In the genomic region with DNA sequence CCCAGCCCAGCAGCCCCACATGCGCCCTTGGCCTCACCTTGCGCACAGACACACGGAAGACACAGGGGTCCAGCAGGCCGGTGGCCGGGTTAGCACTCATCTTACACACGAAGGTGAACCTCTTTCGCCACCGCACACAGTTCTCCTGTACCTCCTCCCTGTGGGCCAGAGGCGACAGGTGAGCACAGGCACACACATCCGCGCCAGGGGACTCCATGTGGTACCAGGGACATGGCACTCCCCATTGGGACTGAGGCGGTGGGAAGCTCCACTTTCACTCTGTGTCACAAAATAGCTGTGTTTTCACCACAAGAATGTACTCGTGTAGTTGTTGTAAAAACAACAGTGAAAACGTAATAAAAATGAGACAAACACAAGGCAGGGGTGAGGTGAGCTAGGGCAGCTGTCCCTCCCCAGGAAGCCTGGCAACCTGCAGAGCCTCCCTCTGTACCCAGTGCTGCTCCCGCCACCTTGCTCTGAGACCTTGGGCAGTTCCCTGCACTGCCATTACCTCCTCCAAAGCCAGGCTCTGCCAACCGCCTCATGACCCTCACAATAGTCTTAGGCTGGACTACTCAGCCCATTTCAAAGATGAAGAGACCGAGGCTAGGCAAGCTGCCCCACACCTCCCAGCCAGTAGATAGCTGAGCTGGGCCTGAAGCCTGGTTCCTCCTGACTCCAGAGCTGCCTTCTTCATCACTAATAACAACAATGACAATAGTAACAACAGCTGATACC, we compare ENCODE assay signal across 9 cellular contexts. TPM values are rescaled to one million over a fixed set of nuclear protein-coding genes. Genes with fewer than 3 reads are reported as not detected.
DNase-seq lines count a peak whose midpoint lies in the region; ATAC-seq and TF ChIP-seq lines count a peak whose summit lies in the region.
"Had no signal": no experiment of that assay in that cellular context is flagged by ENCODE, and none has a peak within 500 bp of the region (broad histone marks: within the 10 kb centered on the region; RNA-seq: fewer than 3 reads in every experiment).

No MANE protein-coding gene starts in this region.

- H3K27ac ChIP-seq in CD4-positive, CD25-positive, alpha-beta regulatory T cell (ENCODE audit: insufficient read depth, low read length, poor library complexity, severe bottlenecking): peak overlapping the region; percentile 66

- H3K36me3 Mint-ChIP-seq in CD4-positive, CD25-positive, alpha-beta regulatory T cell: peaks cover 22% of the 10 kb centered on the region
- peaks cover 2% of the 10 kb centered on the region for H3K36me3 Mint-ChIP-seq in T-helper 17 cell (ENCODE audit: low read depth)

- peak in 1 of 3 donors; percentile 54 for DNase-seq in CD4-positive, CD25-positive, alpha-beta regulatory T cell
- DNase-seq in T-helper 17 cell: no peak
- no peak for DNase-seq in NCI-H187 treated with DMSO at 0.1 percent for 48 hours (lab: John Stamatoyannopoulos, UW)
- DNase-seq: foreskin melanocyte; NCI-H774; stimulated activated CD4-positive, alpha-beta T cell treated with anti-CD3 and anti-CD28 coated beads, Interleukin-2, amount 100 ng/mL, for 24 hours had no signal

- H3K4me3 Mint-ChIP-seq in CD4-positive, CD25-positive, alpha-beta regulatory T cell: peak overlapping the region; percentile 72 to 83 (median 80)
- H3K4me3 Mint-ChIP-seq in T-helper 17 cell: peak overlapping the region; percentile 57

- H3K36me3 ChIP-seq in CD4-positive, CD25-positive, alpha-beta regulatory T cell (ENCODE audit: control insufficient read depth, insufficient read depth, low read length): peaks cover 44% of the 10 kb centered on the region
- H3K36me3 ChIP-seq in iPS-15b (ENCODE audit: control insufficient read depth, insufficient read depth, low read length): peaks cover 3% of the 10 kb centered on the region

- H3K27me3 ChIP-seq in CD4-positive, CD25-positive, alpha-beta regulatory T cell (ENCODE audit: control insufficient read depth, insufficient read depth, low read length): no peaks in the 10 kb centered on the region
- no peaks in the 10 kb centered on the region for H3K27me3 ChIP-seq in iPS-15b (ENCODE audit: control insufficient read depth, insufficient read depth, low read length)

- H3K27me3 Mint-ChIP-seq in CD4-positive, CD25-positive, alpha-beta regulatory T cell: no peaks in the 10 kb centered on the region
- H3K27me3 Mint-ChIP-seq in T-helper 17 cell: no peaks in the 10 kb centered on the region

- H3K4me3 ChIP-seq in CD4-positive, CD25-positive, alpha-beta regulatory T cell (ENCODE audit: low read depth, low read length): peak overlapping the region; percentile 41
- no peak overlapping the region for H3K4me3 ChIP-seq in iPS-15b (ENCODE audit: low read depth, low read length)

- peaks cover 91% of the 10 kb centered on the region for H3K4me1 ChIP-seq in CD4-positive, CD25-positive, alpha-beta regulatory T cell (ENCODE audit: control insufficient read depth, insufficient read depth, low read length, poor library complexity, severe bottlenecking)
- peaks cover 11% of the 10 kb centered on the region for H3K4me1 ChIP-seq in iPS-15b (ENCODE audit: control insufficient read depth, insufficient read depth, low read length)

- H3K9me3 Mint-ChIP-seq in CD4-positive, CD25-positive, alpha-beta regulatory T cell: no peaks in the 10 kb centered on the region

- peak overlapping the region; percentile 63 to 92 (median 83) for H3K27ac Mint-ChIP-seq in CD4-positive, CD25-positive, alpha-beta regulatory T cell
- H3K27ac Mint-ChIP-seq in T-helper 17 cell: peak overlapping the region; percentile 93

- H3K4me1 Mint-ChIP-seq in CD4-positive, CD25-positive, alpha-beta regulatory T cell: peaks cover 19 to 92% (median 57%) of the 10 kb centered on the region in 4 donors
- peaks cover 45% of the 10 kb centered on the region for H3K4me1 Mint-ChIP-seq in T-helper 17 cell

- ATAC-seq in CD4-positive, CD25-positive, alpha-beta regulatory T cell (ENCODE audit: low read depth in 2 of 2): peak in 1 of 2 donors; percentile 9
- ATAC-seq in T-helper 17 cell (no peak), HG02798 (IDR thresholded peaks at IDR 0.05; ENCODE audit: poor library complexity, unreplicated experiment) (no peak), SK-N-SH treated with all-trans-retinoic acid at 6 μM for 48 hours (no peak)

- peak overlapping the region; percentile 54 for H3K9ac ChIP-seq in iPS-15b (ENCODE audit: low read depth, low read length)

- H3K9me3 ChIP-seq in CD4-positive, CD25-positive, alpha-beta regulatory T cell (ENCODE audit: control insufficient read depth in 2 of 2, low read length in 2 of 2): no peaks in the 10 kb centered on the region
- H3K9me3 ChIP-seq in T-helper 17 cell (ENCODE audit: control insufficient read depth, low read length, poor library complexity, severe bottlenecking) (no peaks in the 10 kb centered on the region), iPS-15b (ENCODE audit: control insufficient read depth, insufficient read depth, low read length) (no peaks in the 10 kb centered on the region)

TF ChIP-seq in SK-N-SH treated with all-trans-retinoic acid at 6 μM for 48 hours, 23 proteins besides CTCF, POLR2A, EP300 and RAD21:
- TF ChIP-seq ESRRG (CRISPR knock-in tag; IDR thresholded peaks at IDR 0.05) (no peak), CSDC2 (CRISPR knock-in tag; IDR thresholded peaks at IDR 0.05) (no peak), POU6F1 (CRISPR knock-in tag; IDR thresholded peaks at IDR 0.05; ENCODE audit: borderline replicate concordance, low read depth) (no peak), ARNTL (CRISPR knock-in tag; IDR thresholded peaks at IDR 0.05; ENCODE audit: borderline replicate concordance, low read depth) (no peak), CREB5 (CRISPR knock-in tag; IDR thresholded peaks at IDR 0.05; ENCODE audit: low read depth) (no peak), ZC3H10 (CRISPR knock-in tag; IDR thresholded peaks at IDR 0.05) (no peak), PPARA (CRISPR knock-in tag; IDR thresholded peaks at IDR 0.05; ENCODE audit: borderline replicate concordance) (no peak), ZNF565 (CRISPR knock-in tag; conservative IDR thresholded peaks at IDR 0.05; ENCODE audit: low read depth) (no peak)
- TF ChIP-seq, protein P1, sequence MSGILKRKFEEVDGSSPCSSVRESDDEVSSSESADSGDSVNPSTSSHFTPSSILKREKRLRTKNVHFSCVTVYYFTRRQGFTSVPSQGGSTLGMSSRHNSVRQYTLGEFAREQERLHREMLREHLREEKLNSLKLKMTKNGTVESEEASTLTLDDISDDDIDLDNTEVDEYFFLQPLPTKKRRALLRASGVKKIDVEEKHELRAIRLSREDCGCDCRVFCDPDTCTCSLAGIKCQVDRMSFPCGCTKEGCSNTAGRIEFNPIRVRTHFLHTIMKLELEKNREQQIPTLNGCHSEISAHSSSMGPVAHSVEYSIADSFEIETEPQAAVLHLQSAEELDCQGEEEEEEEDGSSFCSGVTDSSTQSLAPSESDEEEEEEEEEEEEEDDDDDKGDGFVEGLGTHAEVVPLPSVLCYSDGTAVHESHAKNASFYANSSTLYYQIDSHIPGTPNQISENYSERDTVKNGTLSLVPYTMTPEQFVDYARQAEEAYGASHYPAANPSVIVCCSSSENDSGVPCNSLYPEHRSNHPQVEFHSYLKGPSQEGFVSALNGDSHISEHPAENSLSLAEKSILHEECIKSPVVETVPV (CRISPR knock-in tag; IDR thresholded peaks at IDR 0.05): no peak

RNA-seq across cellular contexts. Expression of gene DPM2, which starts 16.3 kb away (rescaled TPM):
- total RNA-seq in CD4-positive, CD25-positive, alpha-beta regulatory T cell: 35.7 TPM
- polyA plus RNA-seq in CD4-positive, CD25-positive, alpha-beta regulatory T cell: 10 to 100 TPM; 27.5 to 30.6 (median 29.7) TPM
- 10 to 100 TPM; 23.3 to 26.2 TPM for total RNA-seq in T-helper 17 cell

RNA-seq across cellular contexts. Expression of gene PIP5KL1, which starts 23.4 kb away (rescaled TPM):
- 3.3 TPM for total RNA-seq in CD4-positive, CD25-positive, alpha-beta regulatory T cell
- 1 to 10 TPM in 1 of 4 donors, under 1 TPM in 2, not detected in 1; 0.22 to 1.1 (median 0.81) TPM for polyA plus RNA-seq in CD4-positive, CD25-positive, alpha-beta regulatory T cell
- total RNA-seq in T-helper 17 cell: 1 to 10 TPM; 2.1 to 2.3 TPM

RNA-seq across cellular contexts. Expression of gene EEIG1, which starts 26.9 kb away (rescaled TPM):
- total RNA-seq in CD4-positive, CD25-positive, alpha-beta regulatory T cell: 402 TPM
- polyA plus RNA-seq in CD4-positive, CD25-positive, alpha-beta regulatory T cell: 100 to 1,000 TPM; 140 to 190 (median 177) TPM
- 100 to 1,000 TPM; 254 to 268 TPM for total RNA-seq in T-helper 17 cell

RNA-seq across cellular contexts. Expression of gene ST6GALNAC4, which starts 37.1 kb away (rescaled TPM):
- total RNA-seq in CD4-positive, CD25-positive, alpha-beta regulatory T cell: 31.6 TPM
- 10 to 100 TPM; 23.1 to 23.8 (median 23.7) TPM for polyA plus RNA-seq in CD4-positive, CD25-positive, alpha-beta regulatory T cell
- 10 to 100 TPM; 18.5 to 22.1 TPM for total RNA-seq in T-helper 17 cell

RNA-seq across cellular contexts. Expression of gene ST6GALNAC6, which starts 54.5 kb away (rescaled TPM):
- 136 TPM for total RNA-seq in CD4-positive, CD25-positive, alpha-beta regulatory T cell
- polyA plus RNA-seq in CD4-positive, CD25-positive, alpha-beta regulatory T cell: 10 to 100 TPM; 43.7 to 50.5 (median 47.9) TPM
- 100 to 1,000 TPM in 1 of 2 donors, 10 to 100 TPM in 1; 74.5 to 108 TPM for total RNA-seq in T-helper 17 cell
